ENCODE assay signal across 1 cellular context in the genomic region with DNA sequence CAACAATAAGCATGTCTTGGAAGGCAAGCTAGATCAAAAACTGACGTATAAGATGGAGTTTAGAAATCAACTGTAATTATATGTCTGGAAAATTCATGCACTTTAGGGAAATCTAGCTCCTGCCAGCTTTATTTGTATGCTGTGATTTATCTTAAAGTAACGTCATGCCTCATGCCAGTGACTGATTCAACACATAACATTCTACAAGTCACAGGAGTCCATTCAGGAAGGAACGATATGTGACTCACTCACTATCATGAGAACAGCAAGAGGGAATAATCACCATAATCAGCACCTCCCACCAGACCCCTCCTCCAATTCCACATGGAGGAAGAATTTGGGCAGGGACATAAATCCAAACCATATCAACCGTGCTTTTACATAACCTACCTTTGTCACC.
A peak's percentile ranks its signal among the peaks of the same experiment; 100 is the strongest.
TF ChIP-seq lines count a peak whose summit lies in the region.

No MANE protein-coding gene starts in this region.

TF ChIP-seq in IMR-90, 13 proteins besides CTCF, POLR2A, EP300 and RAD21:
- TF ChIP-seq MXI1 (IDR thresholded peaks at IDR 0.05; ENCODE audit: borderline replicate concordance, low read depth, low read length) (no peak), MAZ (IDR thresholded peaks at IDR 0.05; ENCODE audit: borderline replicate concordance, low read depth, low read length) (no peak), BHLHE40 (IDR thresholded peaks at IDR 0.05; ENCODE audit: low read depth, low read length) (peak; percentile 61), RCOR1 (IDR thresholded peaks at IDR 0.05; ENCODE audit: insufficient replicate concordance, low read length) (no peak), CEBPB (IDR thresholded peaks at IDR 0.05; ENCODE audit: low read depth, low read length) (no peak; the same call in 1 of the 2 replicates), NFE2L2 (IDR thresholded peaks at IDR 0.05; ENCODE audit: low read depth, low read length) (0 out of 2 replicates have a peak, but pooled peaks have one; percentile 6), RFX5 (IDR thresholded peaks at IDR 0.05; ENCODE audit: low read depth, low read length) (no peak), MAFK (IDR thresholded peaks at IDR 0.05; ENCODE audit: low read depth, low read length) (peak; percentile 36; the same call in 1 of the 2 replicates), CHD1 (IDR thresholded peaks at IDR 0.05; ENCODE audit: low read depth, low read length) (no peak), FOS (IDR thresholded peaks at IDR 0.05; ENCODE audit: low read depth, low read length) (peak; percentile 89), SMC3 (IDR thresholded peaks at IDR 0.05; ENCODE audit: low read depth, low read length) (no peak)
- TF ChIP-seq, protein P1, sequence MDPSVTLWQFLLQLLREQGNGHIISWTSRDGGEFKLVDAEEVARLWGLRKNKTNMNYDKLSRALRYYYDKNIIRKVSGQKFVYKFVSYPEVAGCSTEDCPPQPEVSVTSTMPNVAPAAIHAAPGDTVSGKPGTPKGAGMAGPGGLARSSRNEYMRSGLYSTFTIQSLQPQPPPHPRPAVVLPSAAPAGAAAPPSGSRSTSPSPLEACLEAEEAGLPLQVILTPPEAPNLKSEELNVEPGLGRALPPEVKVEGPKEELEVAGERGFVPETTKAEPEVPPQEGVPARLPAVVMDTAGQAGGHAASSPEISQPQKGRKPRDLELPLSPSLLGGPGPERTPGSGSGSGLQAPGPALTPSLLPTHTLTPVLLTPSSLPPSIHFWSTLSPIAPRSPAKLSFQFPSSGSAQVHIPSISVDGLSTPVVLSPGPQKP (IDR thresholded peaks at IDR 0.05; ENCODE audit: borderline replicate concordance, low read depth, low read length) = no peak
TF ChIP-seq in IMR-90: peak in this region for 4.
